19 cellular contexts compared by ENCODE assay signal in genomic region chr7:158489462-158490155, GRCh38.
A peak's percentile ranks its signal among the peaks of the same experiment; 100 is the strongest.
DNase-seq lines count a peak whose midpoint lies in the region; ATAC-seq, FAIRE-seq and TF ChIP-seq lines count a peak whose summit lies in the region.
"Had no signal": no experiment of that assay in that cellular context is flagged by ENCODE, and none has a peak within 500 bp of the region (broad histone marks: within the 10 kb centered on the region; RNA-seq: fewer than 3 reads in every experiment).

No MANE protein-coding gene starts in this region.

- intact Hi-C loops in kidney (cut with DNase I), result no loop called here

- no peak for FAIRE-seq in kidney (lab: Jason Lieb, UNC)
- FAIRE-seq: A549, D721Med, G401.6, GM12891, GM19239 had no signal

- H3K9ac ChIP-seq in kidney (ENCODE audit: low read length in 2 of 2), result no peak overlapping the region
- H3K9ac ChIP-seq: GM23248 had no signal

- H3K36me3 Mint-ChIP-seq in activated naive CD8-positive, alpha-beta T cell treated with anti-CD3 and anti-CD28 coated beads, Interleukin-2, amount 50 U/mL, for 24 hours (ENCODE audit: low read depth), result no peaks in the 10 kb centered on the region
- H3K36me3 Mint-ChIP-seq in activated naive CD8-positive, alpha-beta T cell treated with anti-CD3 and anti-CD28 coated beads for 36 hours, result no peaks in the 10 kb centered on the region
- no peaks in the 10 kb centered on the region for H3K36me3 Mint-ChIP-seq in WTC11

- no peaks in the 10 kb centered on the region for H3K27me3 Mint-ChIP-seq in activated naive CD8-positive, alpha-beta T cell treated with anti-CD3 and anti-CD28 coated beads, Interleukin-2, amount 50 U/mL, for 24 hours
- H3K27me3 Mint-ChIP-seq in activated naive CD8-positive, alpha-beta T cell treated with anti-CD3 and anti-CD28 coated beads for 36 hours, result no peaks in the 10 kb centered on the region
- H3K27me3 Mint-ChIP-seq in WTC11 (ENCODE audit: low read depth), result no peaks in the 10 kb centered on the region
- H3K27me3 Mint-ChIP-seq: CD4-positive, alpha-beta T cell had no signal

- no peak for TF ChIP-seq CTCF in WTC11 (IDR thresholded peaks at IDR 0.05)
- TF ChIP-seq CTCF in kidney (IDR thresholded peaks at IDR 0.05; ENCODE audit: borderline replicate concordance, extremely low read depth, insufficient read depth), result no peak

- H3K36me3 ChIP-seq in kidney (ENCODE audit: control insufficient read depth in 1 of 2, insufficient read depth in 2 of 2, low read length in 2 of 2), result no peaks in the 10 kb centered on the region
- H3K36me3 ChIP-seq: HAP-1 had no signal

- no peak overlapping the region for H3K27ac Mint-ChIP-seq in activated naive CD8-positive, alpha-beta T cell treated with anti-CD3 and anti-CD28 coated beads, Interleukin-2, amount 50 U/mL, for 24 hours
- no peak overlapping the region for H3K27ac Mint-ChIP-seq in activated naive CD8-positive, alpha-beta T cell treated with anti-CD3 and anti-CD28 coated beads for 36 hours
- H3K27ac Mint-ChIP-seq in WTC11, result no peak overlapping the region
- H3K27ac Mint-ChIP-seq: CD4-positive, alpha-beta T cell had no signal

- ATAC-seq in activated naive CD8-positive, alpha-beta T cell treated with anti-CD3 and anti-CD28 coated beads, Interleukin-2, amount 50 U/mL, for 24 hours, result peak; percentile 20
- ATAC-seq in WTC11, result peak; percentile 25; the same call in 1 of the 2 replicates
- ATAC-seq: A549 had no signal

- CTCF ChIA-PET in WTC11 (lab: Charles Lee), result interaction anchor here (1.0 to 1.4 kb wide), 2 partner anchors 16 to 65 kb away, joined by 3 read pairs; no protein-coding TSS in a partner anchor

- no peaks in the 10 kb centered on the region for H3K9me3 Mint-ChIP-seq in activated naive CD8-positive, alpha-beta T cell treated with anti-CD3 and anti-CD28 coated beads, Interleukin-2, amount 50 U/mL, for 24 hours
- H3K9me3 Mint-ChIP-seq in activated naive CD8-positive, alpha-beta T cell treated with anti-CD3 and anti-CD28 coated beads for 36 hours, result no peaks in the 10 kb centered on the region
- H3K9me3 Mint-ChIP-seq in WTC11, result peaks cover 7% of the 10 kb centered on the region
- H3K9me3 Mint-ChIP-seq: CD4-positive, alpha-beta T cell had no signal

- DNase-seq in activated naive CD8-positive, alpha-beta T cell treated with anti-CD3 and anti-CD28 coated beads, Interleukin-2, amount 50 U/mL, for 24 hours, result no peak
- no peak for DNase-seq in activated naive CD8-positive, alpha-beta T cell treated with anti-CD3 and anti-CD28 coated beads for 36 hours
- DNase-seq in WTC11 (ENCODE audit: low spot score) (no peak), kidney (peak; percentile 62), dermis blood vessel endothelial cell (no peak), substantia nigra (lab: John Stamatoyannopoulos, UW) (no peak)
- no peak for DNase-seq in activated effector memory CD4-positive, alpha-beta T cell treated with anti-CD3 and anti-CD28 coated beads, Interleukin-2, amount 50 U/mL, for 16 hours
- DNase-seq: AML-193; Caco-2; CD4-positive, alpha-beta T cell; GM23248 had no signal

- POLR2A ChIA-PET in WTC11 (lab: Charles Lee), result no interaction called here

- no peaks in the 10 kb centered on the region for H3K4me1 ChIP-seq in kidney (ENCODE audit: control insufficient read depth in 1 of 2, insufficient read depth in 1 of 2, low read depth in 1 of 2, low read length in 2 of 2)
- H3K4me1 ChIP-seq: A549, Caco-2, HAP-1 had no signal

- H3K27ac ChIP-seq in kidney (ENCODE audit: low read depth in 2 of 2, low read length in 2 of 2) (no peak overlapping the region), substantia nigra (ENCODE audit: low read depth, low read length, poor library complexity, severe bottlenecking) (no peak overlapping the region)
- H3K27ac ChIP-seq: 22Rv1, A549, C4-2B, GM23248 had no signal

- no peak overlapping the region for H3K4me3 Mint-ChIP-seq in activated naive CD8-positive, alpha-beta T cell treated with anti-CD3 and anti-CD28 coated beads, Interleukin-2, amount 50 U/mL, for 24 hours
- H3K4me3 Mint-ChIP-seq in activated naive CD8-positive, alpha-beta T cell treated with anti-CD3 and anti-CD28 coated beads for 36 hours, result no peak overlapping the region
- H3K4me3 Mint-ChIP-seq in WTC11, result no peak overlapping the region
- H3K4me3 Mint-ChIP-seq: CD4-positive, alpha-beta T cell had no signal

- no peaks in the 10 kb centered on the region for H3K4me1 Mint-ChIP-seq in activated naive CD8-positive, alpha-beta T cell treated with anti-CD3 and anti-CD28 coated beads, Interleukin-2, amount 50 U/mL, for 24 hours
- no peaks in the 10 kb centered on the region for H3K4me1 Mint-ChIP-seq in activated naive CD8-positive, alpha-beta T cell treated with anti-CD3 and anti-CD28 coated beads for 36 hours
- peaks cover 18% of the 10 kb centered on the region for H3K4me1 Mint-ChIP-seq in WTC11

- peaks cover 0 to 3% of the 10 kb centered on the region in 2 donors for H3K9me3 ChIP-seq in kidney (ENCODE audit: control insufficient read depth in 1 of 2, low read length in 2 of 2)
- H3K9me3 ChIP-seq: A549, Caco-2, HAP-1 had no signal

- no peak overlapping the region for H3K4me3 ChIP-seq in kidney (ENCODE audit: low read length in 2 of 2)
- H3K4me3 ChIP-seq: A549, GM23248, HAP-1 had no signal

TF ChIP-seq in WTC11, 78 proteins besides CTCF, POLR2A, EP300 and RAD21:
- TF ChIP-seq ZBTB43 (CRISPR knock-in tag; IDR thresholded peaks at IDR 0.05) (no peak), GABPB1 (CRISPR knock-in tag; IDR thresholded peaks at IDR 0.05) (no peak), NR1H2 (CRISPR knock-in tag; IDR thresholded peaks at IDR 0.05) (no peak), NFE2L1 (CRISPR knock-in tag; IDR thresholded peaks at IDR 0.05) (no peak), ELF4 (CRISPR knock-in tag; IDR thresholded peaks at IDR 0.05; ENCODE audit: low read depth) (no peak), SMAD4 (CRISPR knock-in tag; IDR thresholded peaks at IDR 0.05) (no peak), GTF2I (CRISPR knock-in tag; conservative IDR thresholded peaks at IDR 0.05) (no peak), PRDM15 (CRISPR knock-in tag; IDR thresholded peaks at IDR 0.05) (no peak), RELA (CRISPR knock-in tag; IDR thresholded peaks at IDR 0.05; ENCODE audit: borderline replicate concordance) (no peak)
